Comparison of ENCODE assay signal across 14 cellular contexts in genomic region chr12:94206886-94207285, GRCh38. TPM values are rescaled to one million over a fixed set of nuclear protein-coding genes. Genes with fewer than 3 reads are reported as not detected.
A peak's percentile ranks its signal among the peaks of the same experiment; 100 is the strongest.
DNase-seq lines count a peak whose midpoint lies in the region; ATAC-seq and TF ChIP-seq lines count a peak whose summit lies in the region.
"Had no signal": no experiment of that assay in that cellular context is flagged by ENCODE, and none has a peak within 500 bp of the region (broad histone marks: within the 10 kb centered on the region; RNA-seq: fewer than 3 reads in every experiment).

No MANE protein-coding gene starts in this region.

- H3K9me3 ChIP-seq in naive thymus-derived CD4-positive, alpha-beta T cell (ENCODE audit: control insufficient read depth in 2 of 3, low read length in 3 of 3) = no peaks in the 10 kb centered on the region
- H3K9me3 ChIP-seq: HAP-1, stomach had no signal

- peak overlapping the region; percentile 34 for H3K27ac ChIP-seq in naive thymus-derived CD4-positive, alpha-beta T cell (ENCODE audit: low read depth, low read length)

- no peak overlapping the region for H3K4me3 ChIP-seq in naive thymus-derived CD4-positive, alpha-beta T cell (ENCODE audit: low read length)
- H3K4me3 ChIP-seq: HAP-1, stomach had no signal

- H3K4me3 Mint-ChIP-seq in T-helper 1 cell treated with Interleukin-12 subunit alpha and Interleukin-12 subunit beta and Interleukin-4 antibody, amounts not matched to agents 30 μg/mL and 1 μg/mL, for 36 hours = peak overlapping the region; percentile 82
- H3K4me3 Mint-ChIP-seq in activated CD8-positive, alpha-beta T cell treated with anti-CD3 and anti-CD28 coated beads for 36 hours = no peak overlapping the region
- peak overlapping the region in 9 of 10 donors; percentile 44 to 87 (median 82) for H3K4me3 Mint-ChIP-seq in naive thymus-derived CD4-positive, alpha-beta T cell

- intact Hi-C loops in activated CD8-positive, alpha-beta T cell treated with anti-CD3 and anti-CD28 coated beads for 36 hours (cut with micrococcal nuclease) = loop anchor here (5.0 kb wide), 5 partner anchors 35 to 100 kb away; partner anchors contain the start of gene PLXNC1
- intact Hi-C loops in naive thymus-derived CD4-positive, alpha-beta T cell (cut with micrococcal nuclease) = loop anchor here (1.0 to 10.0 kb wide), 9 partner anchors 32 to 1340 kb away; partner anchors contain the start of genes CEP83 (in 1 of the 2), CRADD (in 1 of the 2), EEA1 (in 1 of the 2) and MRPL42 (in 1 of the 2)

- CTCF ChIA-PET in activated CD8-positive, alpha-beta T cell treated with anti-CD3 and anti-CD28 coated beads for 36 hours (lab: Charles Lee) = no interaction called here
- CTCF ChIA-PET in naive thymus-derived CD4-positive, alpha-beta T cell (lab: Charles Lee) = no interaction called here

- H3K27me3 Mint-ChIP-seq in T-helper 1 cell treated with Interleukin-12 subunit alpha and Interleukin-12 subunit beta and Interleukin-4 antibody, amounts not matched to agents 30 μg/mL and 1 μg/mL, for 36 hours (ENCODE audit: low read depth) = no peaks in the 10 kb centered on the region
- H3K27me3 Mint-ChIP-seq in activated CD8-positive, alpha-beta T cell treated with anti-CD3 and anti-CD28 coated beads for 36 hours = no peaks in the 10 kb centered on the region
- no peaks in the 10 kb centered on the region for H3K27me3 Mint-ChIP-seq in naive thymus-derived CD4-positive, alpha-beta T cell

- H3K36me3 Mint-ChIP-seq in T-helper 1 cell treated with Interleukin-12 subunit alpha and Interleukin-12 subunit beta and Interleukin-4 antibody, amounts not matched to agents 30 μg/mL and 1 μg/mL, for 36 hours (ENCODE audit: low read depth) = peaks cover 38% of the 10 kb centered on the region
- peaks cover 25% of the 10 kb centered on the region for H3K36me3 Mint-ChIP-seq in activated CD8-positive, alpha-beta T cell treated with anti-CD3 and anti-CD28 coated beads for 36 hours (ENCODE audit: low read depth)
- H3K36me3 Mint-ChIP-seq in naive thymus-derived CD4-positive, alpha-beta T cell = peaks cover 0 to 36% (median 12%) of the 10 kb centered on the region in 5 donors

- POLR2A ChIA-PET in activated CD8-positive, alpha-beta T cell treated with anti-CD3 and anti-CD28 coated beads for 36 hours (lab: Charles Lee) = interaction anchor here (1.6 to 3.4 kb wide), 4 partner anchors 33 to 57 kb away, joined by 7 to 26 read pairs (median 19); partner anchors contain the start of gene PLXNC1
- POLR2A ChIA-PET in naive thymus-derived CD4-positive, alpha-beta T cell (lab: Charles Lee) = interaction anchor here (0.6 to 3.0 kb wide), 2 partner anchors 9 to 56 kb away, joined by 3 to 13 read pairs; no protein-coding TSS in a partner anchor

- no peaks in the 10 kb centered on the region for H3K36me3 ChIP-seq in naive thymus-derived CD4-positive, alpha-beta T cell (ENCODE audit: control insufficient read depth in 2 of 3, insufficient read depth in 3 of 3, low read length in 3 of 3)
- H3K36me3 ChIP-seq: HAP-1, stomach had no signal

- peaks cover 4% of the 10 kb centered on the region for H3K9me3 Mint-ChIP-seq in T-helper 1 cell treated with Interleukin-12 subunit alpha and Interleukin-12 subunit beta and Interleukin-4 antibody, amounts not matched to agents 30 μg/mL and 1 μg/mL, for 36 hours
- peaks cover 3% of the 10 kb centered on the region for H3K9me3 Mint-ChIP-seq in activated CD8-positive, alpha-beta T cell treated with anti-CD3 and anti-CD28 coated beads for 36 hours
- H3K9me3 Mint-ChIP-seq in naive thymus-derived CD4-positive, alpha-beta T cell = peaks cover 0 to 6% (median 0%) of the 10 kb centered on the region in 11 donors

- no peak for DNase-seq in T-helper 1 cell
- DNase-seq in HCEC 1CT = peak; percentile 50
- DNase-seq in activated CD8-positive, alpha-beta T cell treated with anti-CD3 and anti-CD28 coated beads for 36 hours = no peak
- DNase-seq in naive thymus-derived CD4-positive, alpha-beta T cell = no peak
- no peak for DNase-seq in islet precursor cell
- DNase-seq in DMS153 treated with DMSO at 0.1 percent for 48 hours (lab: John Stamatoyannopoulos, UW; ENCODE audit: unreplicated experiment) = no peak
- DNase-seq: activated CD4-positive, alpha-beta T cell treated with anti-CD3 and anti-CD28 coated beads, Interleukin-2, amount 50 U/mL, for 4 hours; NCI-H1694; NCI-H524 treated with DMSO at 0.1 percent for 48 hours; stomach had no signal

- peaks cover 40 to 49% of the 10 kb centered on the region in 2 donors for H3K4me1 ChIP-seq in naive thymus-derived CD4-positive, alpha-beta T cell (ENCODE audit: control insufficient read depth in 2 of 2, insufficient read depth in 2 of 2, low read length in 2 of 2)

- no peaks in the 10 kb centered on the region for H3K27me3 ChIP-seq in naive thymus-derived CD4-positive, alpha-beta T cell (ENCODE audit: control insufficient read depth in 2 of 2, insufficient read depth in 2 of 2, low read length in 2 of 2)
- H3K27me3 ChIP-seq: stomach had no signal

- ATAC-seq in activated CD8-positive, alpha-beta T cell treated with anti-CD3 and anti-CD28 coated beads for 36 hours = no peak
- ATAC-seq in naive thymus-derived CD4-positive, alpha-beta T cell = no peak
- no peak for ATAC-seq in HG03095 (IDR thresholded peaks at IDR 0.05; ENCODE audit: unreplicated experiment)

- H3K27ac Mint-ChIP-seq in T-helper 1 cell treated with Interleukin-12 subunit alpha and Interleukin-12 subunit beta and Interleukin-4 antibody, amounts not matched to agents 30 μg/mL and 1 μg/mL, for 36 hours = peak overlapping the region; percentile 99
- H3K27ac Mint-ChIP-seq in activated CD8-positive, alpha-beta T cell treated with anti-CD3 and anti-CD28 coated beads for 36 hours = peak overlapping the region; percentile 96
- peak overlapping the region; percentile 89 to 98 (median 93) for H3K27ac Mint-ChIP-seq in naive thymus-derived CD4-positive, alpha-beta T cell

- TF ChIP-seq CTCF in activated CD8-positive, alpha-beta T cell treated with anti-CD3 and anti-CD28 coated beads for 36 hours (IDR thresholded peaks at IDR 0.05) = no peak

- H3K4me1 Mint-ChIP-seq in T-helper 1 cell treated with Interleukin-12 subunit alpha and Interleukin-12 subunit beta and Interleukin-4 antibody, amounts not matched to agents 30 μg/mL and 1 μg/mL, for 36 hours (ENCODE audit: low read depth) = peaks cover 63% of the 10 kb centered on the region
- peaks cover 78% of the 10 kb centered on the region for H3K4me1 Mint-ChIP-seq in activated CD8-positive, alpha-beta T cell treated with anti-CD3 and anti-CD28 coated beads for 36 hours (ENCODE audit: low read depth)
- H3K4me1 Mint-ChIP-seq in naive thymus-derived CD4-positive, alpha-beta T cell = peaks cover 45 to 69% (median 66%) of the 10 kb centered on the region in 7 donors

RNA-seq across cellular contexts. Expression of gene PLXNC1, which starts 58.5 kb away (rescaled TPM):
- total RNA-seq in activated CD8-positive, alpha-beta T cell treated with anti-CD3 and anti-CD28 coated beads for 36 hours = 1 to 10 TPM; 8.8 to 9.5 TPM
- 10 to 100 TPM; 12.2 to 57.2 (median 19.3) TPM for total RNA-seq in naive thymus-derived CD4-positive, alpha-beta T cell
- polyA plus RNA-seq in naive thymus-derived CD4-positive, alpha-beta T cell = 1 to 10 TPM; 2.5 to 2.9 TPM
- polyA plus RNA-seq: endothelial cell of umbilical vein had no signal
